Comparison of ENCODE assay signal across 8 cellular contexts in genomic region chr7:149838224-149838991, GRCh38.
DNase-seq lines count a peak whose midpoint lies in the region; ATAC-seq and TF ChIP-seq lines count a peak whose summit lies in the region.

ZNF862 (plus strand) TSS chr7:149838375; CDS start chr7:149838612, 237 bp downstream.

- peak; percentile 88 for DNase-seq in AG09309 (ENCODE audit: low read depth)
- DNase-seq in NCI-H446 (lab: John Stamatoyannopoulos, UW): peak; percentile 87 to 98
- peak; percentile 91 for DNase-seq in activated CD4-positive, CD25-positive, alpha-beta regulatory T cell treated with anti-CD3 and anti-CD28 coated beads, Interleukin-2, amount 50 U/mL, for 16 hours (ENCODE audit: low read depth, low spot score)
- peak; percentile 85 to 91 for DNase-seq in central memory CD8-positive, alpha-beta T cell (ENCODE audit: low spot score in 2 of 2)
- DNase-seq in iris pigment epithelial cell (ENCODE audit: low read depth): peak; percentile 99
- peak; percentile 95 for DNase-seq in stimulated activated CD4-positive, alpha-beta T cell treated with anti-CD3 and anti-CD28 coated beads, Interleukin-12 subunit alpha, Interleukin-12 subunit beta, amount 100 ng/mL, for 4 hours

- H3K4me1 Mint-ChIP-seq in central memory CD8-positive, alpha-beta T cell: peaks cover 37% of the 10 kb centered on the region

- H3K4me3 ChIP-seq in AG09309 (ENCODE audit: control insufficient read depth, low read depth, low read length): peak within 1 kb of the TSS; percentile 91

- no peak for TF ChIP-seq CTCF in AG09309 (IDR thresholded peaks at IDR 0.05; ENCODE audit: control insufficient read depth, insufficient read depth, low read depth, low read length, missing control alignments)

- peaks cover 3% of the 10 kb centered on the region for H3K36me3 Mint-ChIP-seq in central memory CD8-positive, alpha-beta T cell (ENCODE audit: insufficient read depth)

- peaks cover 21% of the 10 kb centered on the region for H3K27me3 Mint-ChIP-seq in central memory CD8-positive, alpha-beta T cell

- peak within 1 kb of the TSS; percentile 63 for H3K27ac Mint-ChIP-seq in central memory CD8-positive, alpha-beta T cell (ENCODE audit: low read depth)

- H3K9me3 Mint-ChIP-seq in central memory CD8-positive, alpha-beta T cell: no peaks in the 10 kb centered on the region

- ATAC-seq in GM19025 (IDR thresholded peaks at IDR 0.05; ENCODE audit: low read depth, unreplicated experiment) (peak; percentile 98), HG03342 (IDR thresholded peaks at IDR 0.05; ENCODE audit: unreplicated experiment) (peak; percentile 99)
- peak; percentile 98 for ATAC-seq in central memory CD8-positive, alpha-beta T cell (replicated peaks; ENCODE audit: extremely low read depth, poor library complexity, severe bottlenecking)

- peak within 1 kb of the TSS; percentile 86 for H3K4me3 Mint-ChIP-seq in central memory CD8-positive, alpha-beta T cell

Comparison
In these comparisons a context has a peak if more than half of its experiments do, and no peak if none do; other contexts are left out.
1. Peak in every context shown above with its lines: DNase-seq, ATAC-seq and H3K4me3 ChIP-seq.